In the genomic region with DNA sequence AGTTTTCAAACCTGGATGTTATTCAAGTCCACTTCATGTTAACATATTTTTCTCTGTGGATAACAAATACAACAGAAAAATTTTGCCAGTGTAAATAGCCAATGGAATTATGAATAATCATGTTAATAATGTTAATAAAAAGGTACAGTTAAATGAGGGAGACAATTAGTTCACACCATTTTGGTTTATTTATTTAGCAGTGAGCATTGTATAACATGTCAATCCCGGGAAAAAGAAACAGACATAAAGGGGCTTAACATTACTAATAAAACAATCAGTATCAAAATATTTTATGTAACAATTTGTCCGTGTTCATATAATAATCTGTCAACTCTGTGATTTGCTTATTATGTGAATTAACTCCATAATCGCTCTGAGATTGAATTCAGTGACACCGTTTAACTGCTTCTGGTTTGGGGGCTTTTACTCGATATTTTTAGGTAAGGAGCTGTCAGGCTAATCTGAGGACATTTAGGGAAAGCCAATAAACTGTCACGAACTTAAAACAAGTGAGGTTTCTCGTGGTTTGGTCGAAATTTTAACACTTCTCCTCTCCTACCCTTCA, we compare ENCODE assay signal across 18 cellular contexts.
DNase-seq lines count a peak whose midpoint lies in the region; ATAC-seq and TF ChIP-seq lines count a peak whose summit lies in the region.
"Had no signal": no experiment of that assay in that cellular context is flagged by ENCODE, and none has a peak within 500 bp of the region (broad histone marks: within the 10 kb centered on the region; RNA-seq: fewer than 3 reads in every experiment).

No MANE protein-coding gene starts in this region.

- H3K9me3 ChIP-seq in vagina, result no peaks in the 10 kb centered on the region
- H3K9me3 ChIP-seq: breast epithelium, gastrocnemius medialis, tibial artery had no signal

- H3K4me1 ChIP-seq in vagina, result peaks cover 8% of the 10 kb centered on the region
- H3K4me1 ChIP-seq: breast epithelium, gastrocnemius medialis had no signal

- no peak overlapping the region for H3K27ac Mint-ChIP-seq in stimulated activated naive CD8-positive, alpha-beta T cell treated with anti-CD3 and anti-CD28 coated beads, Interleukin-15, Interleukin-2, amounts not matched to agents 100 ng/mL and 50 ng/mL, for 24 hours

- ATAC-seq in stimulated activated naive CD8-positive, alpha-beta T cell treated with anti-CD3 and anti-CD28 coated beads, Interleukin-15, Interleukin-2, amounts not matched to agents 100 U/mL and 50 U/mL, for 24 hours, result no peak
- no peak for ATAC-seq in GM21526 (IDR thresholded peaks at IDR 0.05; ENCODE audit: low FRiP score, unreplicated experiment)
- ATAC-seq: gastrocnemius medialis had no signal

- DNase-seq in stimulated activated naive CD8-positive, alpha-beta T cell treated with anti-CD3 and anti-CD28 coated beads, Interleukin-15, Interleukin-2, amounts not matched to agents 100 U/mL and 50 U/mL, for 24 hours, result no peak
- DNase-seq in choroid plexus epithelial cell (ENCODE audit: low read depth) (no peak), kidney epithelial cell (ENCODE audit: low read depth) (no peak), vagina (ENCODE audit: extremely low spot score in 2 of 2) (no peak), cortex of kidney (lab: John Stamatoyannopoulos, UW) (no peak), ecto neural progenitor cell (ENCODE audit: low spot score) (no peak)
- DNase-seq: activated T-cell treated with anti-CD3 and anti-CD28 coated beads, Interleukin-2, amount 50 U/mL, for 4 hours; gastrocnemius medialis; NCI-H1092 treated with DMSO at 0.1 percent for 48 hours; NCI-H69; Right ventricle myocardium superior; tibial artery; WERI-Rb-1 had no signal

- H3K9me3 Mint-ChIP-seq in stimulated activated naive CD8-positive, alpha-beta T cell treated with anti-CD3 and anti-CD28 coated beads, Interleukin-15, Interleukin-2, amounts not matched to agents 100 ng/mL and 50 ng/mL, for 24 hours, result peaks cover 3% of the 10 kb centered on the region
- H3K9me3 Mint-ChIP-seq: activated T-cell treated with anti-CD3 and anti-CD28 coated beads, Interleukin-2, amount 50 U/mL, for 4 hours had no signal

- H3K4me3 Mint-ChIP-seq in stimulated activated naive CD8-positive, alpha-beta T cell treated with anti-CD3 and anti-CD28 coated beads, Interleukin-15, Interleukin-2, amounts not matched to agents 100 ng/mL and 50 ng/mL, for 24 hours, result peak overlapping the region; percentile 26
- H3K4me3 Mint-ChIP-seq: activated T-cell treated with anti-CD3 and anti-CD28 coated beads, Interleukin-2, amount 50 U/mL, for 4 hours had no signal

- H3K27me3 Mint-ChIP-seq in stimulated activated naive CD8-positive, alpha-beta T cell treated with anti-CD3 and anti-CD28 coated beads, Interleukin-15, Interleukin-2, amounts not matched to agents 100 ng/mL and 50 ng/mL, for 24 hours, result peaks cover 67% of the 10 kb centered on the region

- intact Hi-C loops in vagina (cut with DNase I), result no loop called here

- no peaks in the 10 kb centered on the region for H3K36me3 ChIP-seq in kidney epithelial cell (ENCODE audit: control insufficient read depth, insufficient read depth, low read length)
- no peaks in the 10 kb centered on the region for H3K36me3 ChIP-seq in vagina
- H3K36me3 ChIP-seq: breast epithelium, gastrocnemius medialis, tibial artery, WERI-Rb-1 had no signal

- H3K27me3 ChIP-seq in kidney epithelial cell (ENCODE audit: control insufficient read depth, insufficient read depth, low read length), result no peaks in the 10 kb centered on the region
- H3K27me3 ChIP-seq in vagina, result peaks cover 8% of the 10 kb centered on the region

- H3K36me3 Mint-ChIP-seq in stimulated activated naive CD8-positive, alpha-beta T cell treated with anti-CD3 and anti-CD28 coated beads, Interleukin-15, Interleukin-2, amounts not matched to agents 100 ng/mL and 50 ng/mL, for 24 hours (ENCODE audit: low read depth), result no peaks in the 10 kb centered on the region

- TF ChIP-seq CTCF in choroid plexus epithelial cell (conservative IDR thresholded peaks at IDR 0.05; ENCODE audit: low read depth, low read length), result no peak
- no peak for TF ChIP-seq CTCF in kidney epithelial cell (IDR thresholded peaks at IDR 0.05; ENCODE audit: insufficient read depth, low read length, poor library complexity, severe bottlenecking)
- no peak for TF ChIP-seq CTCF in vagina (IDR thresholded peaks at IDR 0.05)

- peaks cover 8% of the 10 kb centered on the region for H3K4me1 Mint-ChIP-seq in stimulated activated naive CD8-positive, alpha-beta T cell treated with anti-CD3 and anti-CD28 coated beads, Interleukin-15, Interleukin-2, amounts not matched to agents 100 ng/mL and 50 ng/mL, for 24 hours (ENCODE audit: low read depth)

- H3K27ac ChIP-seq in vagina, result no peak overlapping the region
- H3K27ac ChIP-seq: breast epithelium, gastrocnemius medialis, HL-60, tibial artery, WERI-Rb-1 had no signal

- peak overlapping the region; percentile 69 for H3K4me3 ChIP-seq in choroid plexus epithelial cell (ENCODE audit: low read depth, low read length)
- H3K4me3 ChIP-seq in kidney epithelial cell (ENCODE audit: low read depth, low read length), result peak overlapping the region; percentile 57
- no peak overlapping the region for H3K4me3 ChIP-seq in vagina
- H3K4me3 ChIP-seq: gastrocnemius medialis, lung, tibial artery had no signal

- no peak for TF ChIP-seq POLR2A in vagina (IDR thresholded peaks at IDR 0.05)

Comparison
In these comparisons a context has a peak if more than half of its experiments do, and no peak if none do; other contexts are left out.
1. H3K4me3 ChIP-seq: peak in choroid plexus epithelial cell (single experiment) and kidney epithelial cell (single experiment); none in vagina (0 of 2).